ENCODE assay signal across 8 cellular contexts in the genomic region with DNA sequence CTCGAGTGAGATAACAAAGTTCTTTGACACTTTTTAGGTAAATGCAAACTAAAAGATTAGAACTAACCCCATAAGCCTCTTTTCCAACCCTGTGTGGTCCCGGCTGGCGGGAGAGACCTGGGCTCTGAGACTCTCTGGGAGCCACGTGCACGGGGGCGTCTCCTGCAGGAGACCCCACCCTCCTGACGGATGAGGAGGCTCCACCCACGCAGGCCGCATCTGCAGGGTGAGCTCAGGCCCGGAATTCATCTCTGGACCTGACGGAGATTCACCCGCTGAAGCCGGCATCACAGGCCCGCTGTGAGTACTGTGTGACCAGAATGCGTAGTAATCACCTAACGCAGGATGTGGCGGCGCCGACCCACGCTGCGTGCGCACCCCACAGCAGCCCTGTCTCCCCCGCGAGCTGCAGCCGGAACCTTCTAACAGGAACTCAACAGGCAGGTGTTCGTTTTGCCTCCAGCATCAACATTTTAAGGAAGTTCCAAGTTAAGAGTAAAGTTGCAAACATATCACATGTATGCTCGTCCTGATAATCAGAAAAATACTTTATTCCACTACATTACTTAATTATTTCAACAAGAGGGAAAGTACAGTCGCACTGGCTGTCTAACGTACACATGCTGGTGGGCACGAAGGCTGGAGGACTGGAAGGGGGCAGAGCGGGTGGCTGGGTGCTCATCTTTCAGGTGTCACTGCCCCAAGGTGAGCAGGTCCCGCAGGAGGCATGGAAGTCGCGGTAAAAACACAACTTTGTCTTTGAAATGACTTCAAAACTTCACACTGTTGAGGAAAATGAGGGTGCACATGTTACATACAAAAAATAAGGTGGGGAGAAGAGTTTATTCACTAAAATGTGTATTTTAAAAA. TPM values are rescaled to one million over a fixed set of nuclear protein-coding genes. Genes with fewer than 3 reads are reported as not detected.
DNase-seq lines count a peak whose midpoint lies in the region; ATAC-seq and TF ChIP-seq lines count a peak whose summit lies in the region.

No MANE protein-coding gene starts in this region.

- H3K4me1 Mint-ChIP-seq in Calu3 (ENCODE audit: low read depth, unreplicated experiment), result no peaks in the 10 kb centered on the region

- CTCF ChIA-PET in Calu3 (lab: Charles Lee), result no interaction called here

- TF ChIP-seq CTCF in GM06990 (IDR thresholded peaks at IDR 0.05; ENCODE audit: insufficient read depth, low read length, poor library complexity, severe bottlenecking) (no peak), fibroblast of villous mesenchyme (IDR thresholded peaks at IDR 0.05; ENCODE audit: insufficient read depth, low read depth, low read length) (no peak), Calu3 (IDR thresholded peaks at IDR 0.05; ENCODE audit: unreplicated experiment) (no peak)

- no peaks in the 10 kb centered on the region; the same call in 1 of the 2 replicates for H3K27me3 ChIP-seq in GM06990 (replicated peaks; ENCODE audit: control insufficient read depth, insufficient read depth, low read length)

- BruUV-seq in Calu3 (replicated peaks; lab: Mats Ljungman, UMichigan), result no TSS peak

- ATAC-seq in HG02884 (IDR thresholded peaks at IDR 0.05; ENCODE audit: unreplicated experiment), result no peak

- H3K4me3 ChIP-seq in GM06990 (replicated peaks; ENCODE audit: low read depth, low read length), result peak overlapping the region; percentile 46
- no peak overlapping the region for H3K4me3 ChIP-seq in fibroblast of villous mesenchyme (ENCODE audit: low read depth, low read length)

- H3K36me3 ChIP-seq in GM06990 (ENCODE audit: control insufficient read depth, insufficient read depth, low read length), result no peaks in the 10 kb centered on the region

- peaks cover 22% of the 10 kb centered on the region for H3K27me3 Mint-ChIP-seq in Calu3 (ENCODE audit: unreplicated experiment)

- H3K4me3 Mint-ChIP-seq in Calu3 (ENCODE audit: low read depth, unreplicated experiment), result no peak overlapping the region

- H3K27ac Mint-ChIP-seq in Calu3 (ENCODE audit: unreplicated experiment), result no peak overlapping the region

- DNase-seq in GM06990 (ENCODE audit: extremely low read depth, insufficient read length) (peak; percentile 73), KBM-7 (peak; percentile 69), fibroblast of villous mesenchyme (ENCODE audit: low read depth) (peak; percentile 25), Calu3 (no peak), HuH-7 (ENCODE audit: low spot score) (no peak)
- DNase-seq in activated CD8-positive, alpha-beta memory T cell treated with anti-CD3 and anti-CD28 coated beads for 48 hours (ENCODE audit: low read depth in 2 of 3, low spot score in 2 of 3), result peak; percentile 42 to 47 (median 45)
- DNase-seq in stimulated activated CD4-positive, alpha-beta T cell treated with anti-CD3 and anti-CD28 coated beads, Interleukin-2, amount 100 ng/mL, for 24 hours, result peak; percentile 77 to 79

- H3K9me3 Mint-ChIP-seq in Calu3 (ENCODE audit: low read depth, unreplicated experiment), result no peaks in the 10 kb centered on the region

- intact Hi-C loops in Calu3 (cut with micrococcal nuclease; ENCODE audit: unreplicated experiment), result no loop called here

- in situ Hi-C loops in KBM-7 (cut with MboI; ENCODE audit: low pct_unique_long_range_greater_than_20kb, low sequenced_read_pairs), result no loop called here

- peaks cover 3% of the 10 kb centered on the region for H3K36me3 Mint-ChIP-seq in Calu3 (ENCODE audit: insufficient read depth, unreplicated experiment)

RNA-seq across cellular contexts. Expression of a gene that starts 44.5 kb away (rescaled TPM):
- total RNA-seq in fibroblast of villous mesenchyme (8.1 and 8.6 TPM in 2 replicates), Calu3 (2022) (36.8 and 43.2 TPM in 2 replicates)

RNA-seq across cellular contexts. Expression of a gene that starts 57.4 kb away (rescaled TPM):
- total RNA-seq in fibroblast of villous mesenchyme, result 2.9 and 3.0 TPM in 2 replicates
- not detected in 2 replicates for total RNA-seq in Calu3 (2022)

Comparison
In these comparisons a context has a peak if more than half of its experiments do, and no peak if none do; other contexts are left out.
1. DNase-seq: peak in GM06990 (single experiment), KBM-7 (single experiment), activated CD8-positive, alpha-beta memory T cell treated with anti-CD3 and anti-CD28 coated beads for 48 hours (3 of 3), fibroblast of villous mesenchyme (single experiment) and stimulated activated CD4-positive, alpha-beta T cell treated with anti-CD3 and anti-CD28 coated beads, Interleukin-2, amount 100 ng/mL, for 24 hours (2 of 2); none in Calu3 (single experiment) and HuH-7 (single experiment).